In genomic region chr15:83869329-83869728, GRCh38 we compare ENCODE assay signal across 18 cellular contexts.
DNase-seq lines count a peak whose midpoint lies in the region; ATAC-seq, FAIRE-seq and TF ChIP-seq lines count a peak whose summit lies in the region.
"Had no signal": no experiment of that assay in that cellular context is flagged by ENCODE, and none has a peak within 500 bp of the region (broad histone marks: within the 10 kb centered on the region; RNA-seq: fewer than 3 reads in every experiment).

No MANE protein-coding gene starts in this region.

- H3K9ac ChIP-seq in astrocyte (ENCODE audit: low read length) (no peak overlapping the region), smooth muscle cell (ENCODE audit: low read depth) (no peak overlapping the region)

- 42 to 50% (median 44%) methylated on average over 4 of the region's 4 CpGs for WGBS in heart left ventricle, 4 donors
- WGBS in mesodermal cell (ENCODE audit: insufficient coverage in 2 of 2), 2 experiments = 75 to 100% methylated on average over 2 to 4 of the region's 4 CpGs
- 44% methylated on average over 4 of the region's 4 CpGs for WGBS in smooth muscle cell (ENCODE audit: low lambda C conversion rate)

- no peak overlapping the region for H3K4me3 ChIP-seq in astrocyte (ENCODE audit: insufficient read depth, low read depth, low read length)
- no peak overlapping the region for H3K4me3 ChIP-seq in heart left ventricle
- H3K4me3 ChIP-seq in mesodermal cell (ENCODE audit: extremely low read depth, insufficient read depth, low read length, poor library complexity, severe bottlenecking) = no peak overlapping the region
- H3K4me3 ChIP-seq in smooth muscle cell = no peak overlapping the region
- no peak overlapping the region for H3K4me3 ChIP-seq in H7 (ENCODE audit: insufficient read depth, low read depth, low read length)
- H3K4me3 ChIP-seq: GM12878 had no signal

- H3K4me2 ChIP-seq in astrocyte (ENCODE audit: low read length) = no peak overlapping the region
- H3K4me2 ChIP-seq in smooth muscle cell = no peak overlapping the region

- ATAC-seq in heart left ventricle = peak; percentile 72 to 94 (median 79)
- ATAC-seq in HG03521 (IDR thresholded peaks at IDR 0.05; ENCODE audit: unreplicated experiment) = no peak
- no peak for ATAC-seq in GM21737 (IDR thresholded peaks at IDR 0.05; ENCODE audit: unreplicated experiment)
- ATAC-seq: GM12878 had no signal

- no peaks in the 10 kb centered on the region for H3K9me3 Mint-ChIP-seq in astrocyte (ENCODE audit: unreplicated experiment)
- H3K9me3 Mint-ChIP-seq: CD4-positive, alpha-beta T cell had no signal

- H3K27ac Mint-ChIP-seq in astrocyte (ENCODE audit: unreplicated experiment) = peak overlapping the region; percentile 44
- H3K27ac Mint-ChIP-seq: B cell; CD4-positive, alpha-beta T cell had no signal

- no peaks in the 10 kb centered on the region for H3K9me3 ChIP-seq in astrocyte (ENCODE audit: insufficient read depth, low read depth, low read length)
- H3K9me3 ChIP-seq in heart left ventricle = peaks cover 0 to 12% (median 0%) of the 10 kb centered on the region in 12 donors
- H3K9me3 ChIP-seq in mesodermal cell (ENCODE audit: control insufficient read depth, low read length) = no peaks in the 10 kb centered on the region
- no peaks in the 10 kb centered on the region for H3K9me3 ChIP-seq in smooth muscle cell (replicated peaks; ENCODE audit: low read depth)

- H2AFZ ChIP-seq in astrocyte (ENCODE audit: low read depth, low read length) = no peak overlapping the region
- no peak overlapping the region for H2AFZ ChIP-seq in smooth muscle cell (ENCODE audit: low read depth)

- no peak for TF ChIP-seq CTCF in astrocyte (IDR thresholded peaks at IDR 0.05; ENCODE audit: insufficient read depth, low read depth, low read length)
- TF ChIP-seq CTCF in heart left ventricle (IDR thresholded peaks at IDR 0.05) = no peak
- no peak for TF ChIP-seq CTCF in smooth muscle cell (IDR thresholded peaks at IDR 0.05; ENCODE audit: borderline replicate concordance, insufficient read depth, poor library complexity, severe bottlenecking)

- no peaks in the 10 kb centered on the region for H3F3A ChIP-seq in smooth muscle cell (ENCODE audit: low read depth)

- no peak for TF ChIP-seq POLR2A in heart left ventricle (IDR thresholded peaks at IDR 0.05)

- H3K27ac ChIP-seq in astrocyte (ENCODE audit: low read depth, low read length) (no peak overlapping the region), heart left ventricle (peak overlapping the region in 7 of 12 donors; percentile 5 to 60 (median 36)), mesodermal cell (ENCODE audit: low read depth, low read length, severe bottlenecking) (peak overlapping the region; percentile 76), smooth muscle cell (ENCODE audit: low read depth) (peak overlapping the region; percentile 21)
- H3K27ac ChIP-seq: HL-60, RWPE1 had no signal

- H3K36me3 Mint-ChIP-seq in astrocyte (ENCODE audit: low read depth, unreplicated experiment) = no peaks in the 10 kb centered on the region

- intact Hi-C loops in heart left ventricle (cut with DNase I) = loop anchor here in 1 of 10 donors (2.0 kb wide), 1 partner anchor 21 kb away; no protein-coding TSS in a partner anchor

- H3K36me3 ChIP-seq in astrocyte (ENCODE audit: insufficient read depth, low read length) (no peaks in the 10 kb centered on the region), heart left ventricle (peaks cover 0 to 3% (median 0%) of the 10 kb centered on the region in 9 donors), mesodermal cell (ENCODE audit: control insufficient read depth, insufficient read depth, low read length) (no peaks in the 10 kb centered on the region), smooth muscle cell (ENCODE audit: low read depth) (no peaks in the 10 kb centered on the region), H7 (replicated peaks; ENCODE audit: control insufficient read depth, insufficient read depth, low read length) (no peaks in the 10 kb centered on the region)

- H3K27me3 Mint-ChIP-seq in astrocyte (ENCODE audit: low read depth, unreplicated experiment) = no peaks in the 10 kb centered on the region
- H3K27me3 Mint-ChIP-seq: B cell had no signal

- peaks cover 27% of the 10 kb centered on the region for H3K4me1 Mint-ChIP-seq in astrocyte (ENCODE audit: low read depth, unreplicated experiment)
- H3K4me1 Mint-ChIP-seq: B cell had no signal

- no peaks in the 10 kb centered on the region for H3K27me3 ChIP-seq in astrocyte (ENCODE audit: insufficient read depth, low read length)
- H3K27me3 ChIP-seq in heart left ventricle = no peaks in the 10 kb centered on the region
- H3K27me3 ChIP-seq in smooth muscle cell (ENCODE audit: low read depth) = no peaks in the 10 kb centered on the region
- no peaks in the 10 kb centered on the region for H3K27me3 ChIP-seq in H7 (ENCODE audit: control insufficient read depth, insufficient read depth, low read length)

- no peak overlapping the region for H3K4me3 Mint-ChIP-seq in astrocyte (ENCODE audit: unreplicated experiment)
- H3K4me3 Mint-ChIP-seq: B cell; CD4-positive, alpha-beta T cell had no signal

- DNase-seq in astrocyte (ENCODE audit: low read depth) (no peak), heart left ventricle (peak in 3 of 5 donors; percentile 43 to 52 (median 46)), smooth muscle cell (lab: John Stamatoyannopoulos, UW; ENCODE audit: unreplicated experiment) (no peak), H7 (no peak)
- DNase-seq: Calu3; CD4-positive, alpha-beta T cell; NCI-H146; NCI-H2081 treated with DMSO at 0.1 percent for 48 hours; NCI-H226; NCI-H526 treated with DMSO at 0.1 percent for 48 hours; OCI-M1 had no signal

- FAIRE-seq in astrocyte (lab: Jason Lieb, UNC) = no peak
- FAIRE-seq: GM12878 had no signal

- H3K79me2 ChIP-seq in astrocyte (ENCODE audit: insufficient read depth, low read length) = no peaks in the 10 kb centered on the region
- H3K79me2 ChIP-seq in smooth muscle cell (ENCODE audit: low read depth) = no peaks in the 10 kb centered on the region

- H3K4me1 ChIP-seq in astrocyte (ENCODE audit: insufficient read depth, low read length) (peaks cover 11% of the 10 kb centered on the region), heart left ventricle (peaks cover 0 to 35% (median 7%) of the 10 kb centered on the region in 12 donors), mesodermal cell (ENCODE audit: control insufficient read depth, insufficient read depth, low read length, poor library complexity, severe bottlenecking) (peaks cover 17% of the 10 kb centered on the region), smooth muscle cell (ENCODE audit: low read depth) (peaks cover 7% of the 10 kb centered on the region)

- H4K20me1 ChIP-seq in astrocyte (ENCODE audit: insufficient read depth, low read length) (no peaks in the 10 kb centered on the region), smooth muscle cell (ENCODE audit: low read depth) (no peaks in the 10 kb centered on the region)

Comparison
In these comparisons a context has a peak if more than half of its experiments do, and no peak if none do; other contexts are left out.
1. DNase-seq: peak in heart left ventricle (3 of 5); none in astrocyte (single experiment), smooth muscle cell (single experiment) and H7 (single experiment).
2. ATAC-seq: peak in heart left ventricle (4 of 4); none in HG03521 (single experiment) and GM21737 (single experiment).